In genomic region chr2:231531408-231532188, GRCh38 we compare ENCODE assay signal across 1 cellular context.
TF ChIP-seq lines count a peak whose summit lies in the region.

No MANE protein-coding gene starts in this region.

TF ChIP-seq in IMR-90, 13 proteins besides CTCF, POLR2A, EP300 and RAD21:
- TF ChIP-seq CHD1 (IDR thresholded peaks at IDR 0.05; ENCODE audit: low read depth, low read length) = no peak
- peak; percentile 30; the same call in 1 of the 2 replicates for TF ChIP-seq USF2 (IDR thresholded peaks at IDR 0.05; ENCODE audit: low read depth, low read length)
